In genomic region chr12:56682323-56682722, GRCh38 we compare ENCODE assay signal across 13 cellular contexts. TPM values are rescaled to one million over a fixed set of nuclear protein-coding genes. Genes with fewer than 3 reads are reported as not detected.
DNase-seq lines count a peak whose midpoint lies in the region; ATAC-seq and TF ChIP-seq lines count a peak whose summit lies in the region.
"Had no signal": no experiment of that assay in that cellular context is flagged by ENCODE, and none has a peak within 500 bp of the region (broad histone marks: within the 10 kb centered on the region; RNA-seq: fewer than 3 reads in every experiment).

No MANE protein-coding gene starts in this region.

- H3K27ac ChIP-seq in right lobe of liver (peak overlapping the region in 1 of 3 donors; percentile 40), hepatocyte (no peak overlapping the region)
- H3K27ac ChIP-seq: brain microvascular endothelial cell had no signal

- TF ChIP-seq POLR2A in right lobe of liver (IDR thresholded peaks at IDR 0.05), result no peak

- H3K9me3 Mint-ChIP-seq in stimulated activated naive CD8-positive, alpha-beta T cell treated with anti-CD3 and anti-CD28 coated beads, Interleukin-15, Interleukin-2, amounts not matched to agents 100 ng/mL and 50 ng/mL, for 24 hours, result no peaks in the 10 kb centered on the region
- H3K9me3 Mint-ChIP-seq in activated T-helper 1 cell treated with anti-CD3 and anti-CD28 coated beads, Interleukin-12 subunit alpha, Interleukin-12 subunit beta, Interleukin-2, Interleukin-4 antibody, amounts not matched to agents 30 ng/mL and 10 ng/mL and 1 ng/mL, durations not matched to agents 14 hours and 24 hours and 36 hours, result no peaks in the 10 kb centered on the region

- 87% methylated on average over 4 of the region's 6 CpGs for WGBS in right lobe of liver (ENCODE audit: insufficient coverage, low coverage, low lambda C conversion rate, missing lambda C conversion rate)
- WGBS in hepatocyte (ENCODE audit: low lambda C conversion rate, missing lambda C conversion rate), result 96% methylated on average over 6 of the region's 6 CpGs

- H3K4me3 ChIP-seq in right lobe of liver, result no peak overlapping the region
- no peak overlapping the region for H3K4me3 ChIP-seq in hepatocyte
- H3K4me3 ChIP-seq: GM23338 had no signal

- intact Hi-C loops in activated T-helper 1 cell treated with anti-CD3 and anti-CD28 coated beads, Interleukin-12 subunit alpha, Interleukin-12 subunit beta, Interleukin-2, Interleukin-4 antibody, amounts not matched to agents 30 ng/mL and 10 ng/mL and 1 ng/mL, durations not matched to agents 14 hours and 24 hours and 36 hours (cut with micrococcal nuclease), result loop anchor here (10.0 kb wide), 1 partner anchor 528 kb away; the partner anchor contains the start of genes MYL6 and MYL6B
- intact Hi-C loops in right lobe of liver (cut with DNase I), result no loop called here

- peak overlapping the region; percentile 100 for H3K4me3 Mint-ChIP-seq in stimulated activated naive CD8-positive, alpha-beta T cell treated with anti-CD3 and anti-CD28 coated beads, Interleukin-15, Interleukin-2, amounts not matched to agents 100 ng/mL and 50 ng/mL, for 24 hours
- H3K4me3 Mint-ChIP-seq in activated T-helper 1 cell treated with anti-CD3 and anti-CD28 coated beads, Interleukin-12 subunit alpha, Interleukin-12 subunit beta, Interleukin-2, Interleukin-4 antibody, amounts not matched to agents 30 ng/mL and 10 ng/mL and 1 ng/mL, durations not matched to agents 14 hours and 24 hours and 36 hours, result peak overlapping the region; percentile 89
- H3K4me3 Mint-ChIP-seq: GM23338 had no signal

- TF ChIP-seq CTCF in right lobe of liver (IDR thresholded peaks at IDR 0.05) (no peak), hepatocyte (IDR thresholded peaks at IDR 0.05; ENCODE audit: poor library complexity) (no peak)

- ATAC-seq in stimulated activated naive CD8-positive, alpha-beta T cell treated with anti-CD3 and anti-CD28 coated beads, Interleukin-15, Interleukin-2, amounts not matched to agents 100 U/mL and 50 U/mL, for 24 hours, result no peak
- ATAC-seq in right lobe of liver (no peak), HG03108 (IDR thresholded peaks at IDR 0.05; ENCODE audit: unreplicated experiment) (no peak)
- ATAC-seq: GM23338, left ventricle myocardium superior had no signal

- no peaks in the 10 kb centered on the region for H3K27me3 Mint-ChIP-seq in stimulated activated naive CD8-positive, alpha-beta T cell treated with anti-CD3 and anti-CD28 coated beads, Interleukin-15, Interleukin-2, amounts not matched to agents 100 ng/mL and 50 ng/mL, for 24 hours
- no peaks in the 10 kb centered on the region for H3K27me3 Mint-ChIP-seq in activated T-helper 1 cell treated with anti-CD3 and anti-CD28 coated beads, Interleukin-12 subunit alpha, Interleukin-12 subunit beta, Interleukin-2, Interleukin-4 antibody, amounts not matched to agents 30 ng/mL and 10 ng/mL and 1 ng/mL, durations not matched to agents 14 hours and 24 hours and 36 hours (ENCODE audit: insufficient read depth)

- H3K4me2 ChIP-seq in hepatocyte, result no peak overlapping the region

- no peak overlapping the region for H2AFZ ChIP-seq in hepatocyte
- H2AFZ ChIP-seq: GM23338 had no signal

- H3K4me1 Mint-ChIP-seq in stimulated activated naive CD8-positive, alpha-beta T cell treated with anti-CD3 and anti-CD28 coated beads, Interleukin-15, Interleukin-2, amounts not matched to agents 100 ng/mL and 50 ng/mL, for 24 hours (ENCODE audit: low read depth), result peaks cover 74% of the 10 kb centered on the region
- H3K4me1 Mint-ChIP-seq in activated T-helper 1 cell treated with anti-CD3 and anti-CD28 coated beads, Interleukin-12 subunit alpha, Interleukin-12 subunit beta, Interleukin-2, Interleukin-4 antibody, amounts not matched to agents 30 ng/mL and 10 ng/mL and 1 ng/mL, durations not matched to agents 14 hours and 24 hours and 36 hours (ENCODE audit: low read depth), result peaks cover 39% of the 10 kb centered on the region

- no peaks in the 10 kb centered on the region for H3K9me2 ChIP-seq in hepatocyte (replicated peaks; ENCODE audit: insufficient read depth)

- no peaks in the 10 kb centered on the region for H3K27me3 ChIP-seq in right lobe of liver
- H3K27me3 ChIP-seq in hepatocyte, result no peaks in the 10 kb centered on the region
- H3K27me3 ChIP-seq: brain microvascular endothelial cell had no signal

- H3K36me3 Mint-ChIP-seq in stimulated activated naive CD8-positive, alpha-beta T cell treated with anti-CD3 and anti-CD28 coated beads, Interleukin-15, Interleukin-2, amounts not matched to agents 100 ng/mL and 50 ng/mL, for 24 hours (ENCODE audit: low read depth), result peaks cover 72% of the 10 kb centered on the region
- peaks cover 43% of the 10 kb centered on the region for H3K36me3 Mint-ChIP-seq in activated T-helper 1 cell treated with anti-CD3 and anti-CD28 coated beads, Interleukin-12 subunit alpha, Interleukin-12 subunit beta, Interleukin-2, Interleukin-4 antibody, amounts not matched to agents 30 ng/mL and 10 ng/mL and 1 ng/mL, durations not matched to agents 14 hours and 24 hours and 36 hours (ENCODE audit: low read depth)

- H3K36me3 ChIP-seq in right lobe of liver (peaks cover 0 to 13% (median under 1%) of the 10 kb centered on the region in 4 donors), hepatocyte (replicated peaks; ENCODE audit: insufficient read depth, low read depth) (no peaks in the 10 kb centered on the region)

- peak overlapping the region; percentile 85 for H3K27ac Mint-ChIP-seq in stimulated activated naive CD8-positive, alpha-beta T cell treated with anti-CD3 and anti-CD28 coated beads, Interleukin-15, Interleukin-2, amounts not matched to agents 100 ng/mL and 50 ng/mL, for 24 hours
- H3K27ac Mint-ChIP-seq in activated T-helper 1 cell treated with anti-CD3 and anti-CD28 coated beads, Interleukin-12 subunit alpha, Interleukin-12 subunit beta, Interleukin-2, Interleukin-4 antibody, amounts not matched to agents 30 ng/mL and 10 ng/mL and 1 ng/mL, durations not matched to agents 14 hours and 24 hours and 36 hours, result peak overlapping the region; percentile 55
- H3K27ac Mint-ChIP-seq: GM23338 had no signal

- H4K20me1 ChIP-seq in hepatocyte (ENCODE audit: insufficient read depth, poor library complexity, severe bottlenecking), result peaks cover 89% of the 10 kb centered on the region

- peaks cover 100% of the 10 kb centered on the region for H3K79me2 ChIP-seq in hepatocyte

- H3K4me1 ChIP-seq in right lobe of liver, result peaks cover 0 to 49% (median 14%) of the 10 kb centered on the region in 4 donors
- H3K4me1 ChIP-seq in hepatocyte (ENCODE audit: insufficient read depth), result no peaks in the 10 kb centered on the region

- DNase-seq in stimulated activated naive CD8-positive, alpha-beta T cell treated with anti-CD3 and anti-CD28 coated beads, Interleukin-15, Interleukin-2, amounts not matched to agents 100 U/mL and 50 U/mL, for 24 hours, result no peak
- no peak for DNase-seq in activated T-helper 1 cell treated with anti-CD3 and anti-CD28 coated beads, Interleukin-12 subunit alpha, Interleukin-12 subunit beta, Interleukin-2, Interleukin-4 antibody, amounts not matched to agents 30 ng/mL and 10 ng/mL and 1 ng/mL, durations not matched to agents 14 hours and 24 hours and 36 hours (ENCODE audit: low spot score)
- DNase-seq in right lobe of liver, result peak in 2 of 3 donors; percentile 16 to 29
- no peak for DNase-seq in midbrain (lab: John Stamatoyannopoulos, UW)
- no peak for DNase-seq in hepatocyte (ENCODE audit: low spot score)
- no peak for DNase-seq in UCSD-AML1 (lab: John Stamatoyannopoulos, UW; ENCODE audit: unreplicated experiment)
- DNase-seq: brain microvascular endothelial cell, EL, left ventricle myocardium superior, NCI-H2171 treated with DMSO at 0.1 percent for 48 hours had no signal

- no peaks in the 10 kb centered on the region for H3K9me3 ChIP-seq in right lobe of liver
- H3K9me3 ChIP-seq in hepatocyte (ENCODE audit: low read depth), result no peaks in the 10 kb centered on the region

RNA-seq across cellular contexts. Expression of gene PTGES3, which starts 5.8 kb away (rescaled TPM):
- 301 and 302 TPM in 2 replicates for total RNA-seq in activated T-helper 1 cell treated with anti-CD3 and anti-CD28 coated beads, Interleukin-12 subunit alpha, Interleukin-12 subunit beta, Interleukin-2, Interleukin-4 antibody, amounts not matched to agents 30 ng/mL and 10 ng/mL and 1 ng/mL, durations not matched to agents 14 hours and 24 hours and 36 hours
- total RNA-seq in right lobe of liver, result 100 to 1,000 TPM in 2 of 6 experiments, 10 to 100 TPM in 4; 70.0 to 184 (median 81.8) TPM
- total RNA-seq in hepatocyte, result 128 and 142 TPM in 2 replicates
- polyA plus RNA-seq in hepatocyte, result 154 and 156 TPM in 2 replicates

RNA-seq across cellular contexts. Expression of gene ATP5F1B, which starts 36.5 kb away (rescaled TPM):
- 714 and 716 TPM in 2 replicates for total RNA-seq in activated T-helper 1 cell treated with anti-CD3 and anti-CD28 coated beads, Interleukin-12 subunit alpha, Interleukin-12 subunit beta, Interleukin-2, Interleukin-4 antibody, amounts not matched to agents 30 ng/mL and 10 ng/mL and 1 ng/mL, durations not matched to agents 14 hours and 24 hours and 36 hours
- 100 to 1,000 TPM; 346 to 535 (median 362) TPM for total RNA-seq in right lobe of liver
- 478 and 579 TPM in 2 replicates for total RNA-seq in hepatocyte
- polyA plus RNA-seq in hepatocyte, result 950 and 953 TPM in 2 replicates

RNA-seq across cellular contexts. Expression of gene NACA, which starts 42.8 kb away (rescaled TPM):
- total RNA-seq in activated T-helper 1 cell treated with anti-CD3 and anti-CD28 coated beads, Interleukin-12 subunit alpha, Interleukin-12 subunit beta, Interleukin-2, Interleukin-4 antibody, amounts not matched to agents 30 ng/mL and 10 ng/mL and 1 ng/mL, durations not matched to agents 14 hours and 24 hours and 36 hours, result 942 and 963 TPM in 2 replicates
- 100 to 1,000 TPM; 218 to 501 (median 330) TPM for total RNA-seq in right lobe of liver
- total RNA-seq in hepatocyte, result 1,295 and 1,361 TPM in 2 replicates
- polyA plus RNA-seq in hepatocyte, result 631 and 655 TPM in 2 replicates

RNA-seq across cellular contexts. Expression of gene BAZ2A, which starts 52.2 kb away (rescaled TPM):
- total RNA-seq in activated T-helper 1 cell treated with anti-CD3 and anti-CD28 coated beads, Interleukin-12 subunit alpha, Interleukin-12 subunit beta, Interleukin-2, Interleukin-4 antibody, amounts not matched to agents 30 ng/mL and 10 ng/mL and 1 ng/mL, durations not matched to agents 14 hours and 24 hours and 36 hours, result 119 and 126 TPM in 2 replicates
- total RNA-seq in right lobe of liver (10 to 100 TPM; 21.8 to 45.7 (median 33.4) TPM), hepatocyte (27.9 and 34.5 TPM in 2 replicates)
- 33.1 and 42.0 TPM in 2 replicates for polyA plus RNA-seq in hepatocyte

Comparison
In these comparisons a context has a peak if more than half of its experiments do, and no peak if none do; other contexts are left out.
1. DNase-seq: peak in right lobe of liver (2 of 3); none in stimulated activated naive CD8-positive, alpha-beta T cell treated with anti-CD3 and anti-CD28 coated beads, Interleukin-15, Interleukin-2, amounts not matched to agents 100 U/mL and 50 U/mL, for 24 hours (single experiment), activated T-helper 1 cell treated with anti-CD3 and anti-CD28 coated beads, Interleukin-12 subunit alpha, Interleukin-12 subunit beta, Interleukin-2, Interleukin-4 antibody, amounts not matched to agents 30 ng/mL and 10 ng/mL and 1 ng/mL, durations not matched to agents 14 hours and 24 hours and 36 hours (single experiment), midbrain (single experiment), hepatocyte (single experiment) and UCSD-AML1 (single experiment).